Comparison of ENCODE assay signal across 25 cellular contexts in genomic region chr19:35429698-35430097, GRCh38. TPM values are rescaled to one million over a fixed set of nuclear protein-coding genes. Genes with fewer than 3 reads are reported as not detected.
DNase-seq lines count a peak whose midpoint lies in the region; ATAC-seq, FAIRE-seq and TF ChIP-seq lines count a peak whose summit lies in the region.
"Had no signal": no experiment of that assay in that cellular context is flagged by ENCODE, and none has a peak within 500 bp of the region (broad histone marks: within the 10 kb centered on the region; RNA-seq: fewer than 3 reads in every experiment).

No MANE protein-coding gene starts in this region.

- H3K79me2 ChIP-seq in H1 (ENCODE audit: control insufficient read depth in 1 of 2, insufficient read depth in 2 of 2, low read length in 2 of 2), result no peaks in the 10 kb centered on the region
- H3K79me2 ChIP-seq in trophoblast cell (ENCODE audit: control insufficient read depth, insufficient read depth, low read length, poor library complexity), result no peaks in the 10 kb centered on the region

- CTCF ChIA-PET in H1 (lab: Charles Lee; ENCODE audit: partially characterized antibody) (interaction anchor here (0.6 to 1.6 kb wide), 4 partner anchors 9 to 604 kb away, joined by 3 to 4 read pairs (median 3); no protein-coding TSS in a partner anchor), A673 (lab: Charles Lee) (no interaction called here)

- no peak overlapping the region for H2BK15ac ChIP-seq in H1 (ENCODE audit: low read length)

- 85 to 100% methylated on average over 1 to 9 of the region's 13 CpGs for WGBS in H1 (ENCODE audit: extremely low coverage in 1 of 2, insufficient coverage in 1 of 2, insufficient read length in 1 of 2, insufficient replicate concordance in 2 of 2, low coverage in 1 of 2, low lambda C conversion rate in 2 of 2, missing lambda C conversion rate in 1 of 2), 2 experiments
- 100% methylated on average over 1 of the region's 13 CpGs for WGBS in trophoblast cell (ENCODE audit: extremely low coverage, insufficient coverage, insufficient read length)

- H3K9me3 ChIP-seq in H1 (ENCODE audit: insufficient read depth in 2 of 2, low read depth in 1 of 2, low read length in 1 of 2) (no peaks in the 10 kb centered on the region), trophoblast cell (ENCODE audit: insufficient read depth, low read depth, low read length) (peaks cover 6% of the 10 kb centered on the region), A673 (ENCODE audit: low read depth, low read length, poor library complexity, severe bottlenecking) (no peaks in the 10 kb centered on the region)
- H3K9me3 ChIP-seq: SJSA1 had no signal

- H2AFZ ChIP-seq in H1 (ENCODE audit: low read length) (no peak overlapping the region), trophoblast cell (ENCODE audit: insufficient read depth, low read length, poor library complexity) (no peak overlapping the region)

- H4K91ac ChIP-seq in H1 (replicated peaks; ENCODE audit: insufficient read length, low read length) (no peak overlapping the region), trophoblast cell (ENCODE audit: low read depth, low read length) (no peak overlapping the region)

- no peak overlapping the region for H3K14ac ChIP-seq in H1 (ENCODE audit: insufficient read length)
- no peak overlapping the region for H3K14ac ChIP-seq in trophoblast cell (ENCODE audit: low read length)

- H3K4me1 ChIP-seq in H1 (replicated peaks in 1 of 4; ENCODE audit: control insufficient read depth in 3 of 4, insufficient read depth in 4 of 4, low read length in 3 of 4) (no peaks in the 10 kb centered on the region), trophoblast cell (ENCODE audit: control insufficient read depth in 1 of 2, insufficient read depth in 2 of 2, low read length in 2 of 2) (no peaks in the 10 kb centered on the region), A673 (ENCODE audit: insufficient read depth, low read length, poor library complexity, severe bottlenecking) (no peaks in the 10 kb centered on the region)
- H3K4me1 ChIP-seq: SJSA1 had no signal

- H3K18ac ChIP-seq in H1 (ENCODE audit: extremely low read depth, low read length) (no peak overlapping the region), trophoblast cell (ENCODE audit: low read length) (no peak overlapping the region)

- no peak for TF ChIP-seq POLR2A in H1 (IDR thresholded peaks at IDR 0.05; ENCODE audit: control extremely low read depth in 1 of 2, low read depth in 2 of 2, low read length in 2 of 2)
- no peak for TF ChIP-seq POLR2A in GM18505 (IDR thresholded peaks at IDR 0.05; ENCODE audit: borderline replicate concordance, extremely low read depth, insufficient read depth, insufficient read length)

- H3K4ac ChIP-seq in H1 (replicated peaks; ENCODE audit: insufficient read length, low read depth, low read length), result no peak overlapping the region
- no peak overlapping the region for H3K4ac ChIP-seq in trophoblast cell (ENCODE audit: low read depth, low read length)

- H3K36me3 ChIP-seq in H1 (ENCODE audit: control insufficient read depth in 2 of 4, insufficient read depth in 4 of 4, low read length in 3 of 4), result no peaks in the 10 kb centered on the region
- H3K36me3 ChIP-seq in trophoblast cell (ENCODE audit: control insufficient read depth in 1 of 2, insufficient read depth in 2 of 2, low read length in 2 of 2), result no peaks in the 10 kb centered on the region
- no peaks in the 10 kb centered on the region for H3K36me3 ChIP-seq in A673 (ENCODE audit: insufficient read depth, low read length, poor library complexity, severe bottlenecking)
- H3K36me3 ChIP-seq: SJSA1 had no signal

- H3K79me1 ChIP-seq in H1 (ENCODE audit: low read depth, low read length) (no peaks in the 10 kb centered on the region), trophoblast cell (ENCODE audit: low read length) (no peaks in the 10 kb centered on the region)

- H4K5ac ChIP-seq in H1 (ENCODE audit: insufficient read length, low read depth, low read length), result no peak overlapping the region

- H2BK12ac ChIP-seq in H1 (ENCODE audit: low read depth, low read length), result no peak overlapping the region
- H2BK12ac ChIP-seq in trophoblast cell (ENCODE audit: low read length), result no peak overlapping the region

- no peak overlapping the region for H2BK20ac ChIP-seq in H1 (ENCODE audit: low read length)

- H4K12ac ChIP-seq in trophoblast cell (ENCODE audit: low read depth, low read length), result no peak overlapping the region

- ATAC-seq in GM18505 (IDR thresholded peaks at IDR 0.05; ENCODE audit: unreplicated experiment) (no peak), HG02973 (IDR thresholded peaks at IDR 0.05; ENCODE audit: unreplicated experiment) (no peak)
- ATAC-seq: HepG2, Panc1 had no signal

- no peak overlapping the region for H2AK5ac ChIP-seq in H1 (ENCODE audit: low read depth, low read length)
- H2AK5ac ChIP-seq in trophoblast cell (ENCODE audit: low read length), result no peak overlapping the region

- TF ChIP-seq RAD21 in Ishikawa (IDR thresholded peaks at IDR 0.05; ENCODE audit: low read depth) (no peak), H1 (IDR thresholded peaks at IDR 0.05 in 1 of 2, conservative IDR thresholded peaks at IDR 0.05 in 1 of 2; ENCODE audit: low read depth in 2 of 2, low read length in 2 of 2) (no peak)

- no peak overlapping the region for H3K27ac ChIP-seq in H1 (ENCODE audit: low read depth, low read length)
- no peak overlapping the region for H3K27ac ChIP-seq in trophoblast cell (ENCODE audit: low read depth, low read length)
- H3K27ac ChIP-seq in A673 (ENCODE audit: low read depth, low read length, poor library complexity, severe bottlenecking), result no peak overlapping the region
- H3K27ac ChIP-seq: HL-60, SJSA1 had no signal

- no peak for TF ChIP-seq CTCF in H1 (IDR thresholded peaks at IDR 0.05; ENCODE audit: control extremely low read depth in 1 of 3, insufficient read depth in 1 of 3, low read depth in 1 of 3, low read length in 3 of 3)
- no peak for TF ChIP-seq CTCF in A673 (conservative IDR thresholded peaks at IDR 0.05; ENCODE audit: low read depth, low read length)

- H4K20me1 ChIP-seq in H1 (replicated peaks in 1 of 2; ENCODE audit: control insufficient read depth in 1 of 2, insufficient read depth in 2 of 2, low read length in 2 of 2), result no peaks in the 10 kb centered on the region

- H3K9ac ChIP-seq in H1 (replicated peaks in 1 of 4; ENCODE audit: extremely low read depth in 1 of 4, low read depth in 3 of 4, low read length in 3 of 4) (no peak overlapping the region), trophoblast cell (ENCODE audit: low read length) (no peak overlapping the region)

- intact Hi-C loops in A673 (cut with micrococcal nuclease; ENCODE audit: unreplicated experiment), result no loop called here

- no peaks in the 10 kb centered on the region for H3K27me3 ChIP-seq in H1 (replicated peaks in 1 of 4; ENCODE audit: control insufficient read depth in 3 of 4, extremely low read depth in 1 of 4, insufficient read depth in 3 of 4, low read length in 3 of 4)
- no peaks in the 10 kb centered on the region for H3K27me3 ChIP-seq in trophoblast cell (ENCODE audit: insufficient read depth, low read length)
- no peaks in the 10 kb centered on the region for H3K27me3 ChIP-seq in A673 (replicated peaks; ENCODE audit: insufficient read depth, low read depth, low read length, poor library complexity)
- H3K27me3 ChIP-seq: SJSA1 had no signal

- POLR2A ChIA-PET in H1 (lab: Charles Lee; ENCODE audit: partially characterized antibody), result interaction anchor here (1.0 kb wide), 1 partner anchor 108 kb away, joined by 3 read pairs; no protein-coding TSS in a partner anchor
- POLR2A ChIA-PET in A673 (lab: Charles Lee; ENCODE audit: low non-redundant PET), result no interaction called here

- no peak for FAIRE-seq in H1 (lab: Jason Lieb, UNC)
- FAIRE-seq: GM19239, HepG2 had no signal

- H3K4me2 ChIP-seq in H1 (ENCODE audit: insufficient read depth in 1 of 2, low read depth in 2 of 2, low read length in 2 of 2) (no peak overlapping the region), trophoblast cell (ENCODE audit: low read length) (no peak overlapping the region)

- no peak for DNase-seq in H1 (ENCODE audit: low read depth in 1 of 2, low spot score in 2 of 2)
- peak in 1 of 2 donors; percentile 15 for DNase-seq in trophoblast cell
- no peak for DNase-seq in activated CD4-positive, alpha-beta T cell treated with anti-CD3 and anti-CD28 coated beads, Interleukin-2, amount 50 U/mL, for 4 hours
- no peak for DNase-seq in A673 (ENCODE audit: low spot score)
- DNase-seq: CD8-positive, alpha-beta memory T cell; GDM1; H7; KG1; NCI-H1092; NCI-H1436; NCI-H187 treated with DMSO at 0.1 percent for 48 hours; NCI-H748 treated with DMSO at 0.1 percent for 48 hours; T-helper 1 cell had no signal

- H3K56ac ChIP-seq in H1 (replicated peaks; ENCODE audit: insufficient read length, low read depth, low read length), result no peak overlapping the region

- H2BK120ac ChIP-seq in H1 (replicated peaks; ENCODE audit: low read depth, low read length), result no peak overlapping the region
- no peak overlapping the region for H2BK120ac ChIP-seq in trophoblast cell (ENCODE audit: insufficient read depth, low read length, poor library complexity)

- H4K8ac ChIP-seq in H1 (ENCODE audit: extremely low read depth, insufficient read depth, low read length) (peak overlapping the region; percentile 51; the same call in 1 of the 2 replicates), trophoblast cell (ENCODE audit: low read depth, low read length) (no peak overlapping the region)

- H3K23ac ChIP-seq in H1 (ENCODE audit: insufficient read length) (no peak overlapping the region), trophoblast cell (ENCODE audit: low read length) (peak overlapping the region; percentile 40)

- BruUV-seq in A673 (replicated peaks; lab: Mats Ljungman, UMichigan), result no TSS peak

- no peak for TF ChIP-seq EP300 in Ishikawa (IDR thresholded peaks at IDR 0.05; ENCODE audit: borderline replicate concordance)
- TF ChIP-seq EP300 in H1 (IDR thresholded peaks at IDR 0.05; ENCODE audit: borderline replicate concordance in 1 of 2, low read depth in 2 of 2, low read length in 2 of 2), result no peak

- H2BK5ac ChIP-seq in H1 (ENCODE audit: low read depth, low read length) (no peak overlapping the region), trophoblast cell (ENCODE audit: low read depth, low read length, poor library complexity) (no peak overlapping the region)

- H3K4me3 ChIP-seq in H1 (ENCODE audit: extremely low read depth in 1 of 4, insufficient read depth in 2 of 4, low read depth in 3 of 4, low read length in 4 of 4), result no peak overlapping the region
- H3K4me3 ChIP-seq in trophoblast cell (ENCODE audit: low read depth, low read length), result no peak overlapping the region
- no peak overlapping the region for H3K4me3 ChIP-seq in A673 (ENCODE audit: low read depth, low read length, poor library complexity, severe bottlenecking)
- H3K4me3 ChIP-seq: SJSA1 had no signal

- H3K23me2 ChIP-seq in H1 (ENCODE audit: low read depth, low read length), result no peaks in the 10 kb centered on the region

RNA-seq across cellular contexts. Expression of gene FFAR2, which starts 18.4 kb away (rescaled TPM):
- total RNA-seq in H1 (2021; fragmentation: NEBNext Ultra II Directional; extraction: Animal tissue kit (Norgen Biotek cat#: 25700)), result not detected in 2 replicates
- not detected in 2 replicates for polyA plus RNA-seq in H1 (2011; rRNA removed)
- 0.05 TPM for polyA plus RNA-seq in H1 (2011; cell fraction: cytosol; rRNA removed)
- not detected for polyA plus RNA-seq in H1 (2011; cell fraction: nucleus; rRNA removed)
- not detected in 4 replicates for polyA plus RNA-seq in H1 (2012, experiment 1 of 2)
- not detected for polyA plus RNA-seq in H1 (2012, experiment 2 of 2)
- not detected for polyA plus RNA-seq in H1 (2013, experiment 1 of 2)
- not detected for polyA plus RNA-seq in H1 (2013, experiment 2 of 2)
- not detected in 2 replicates for polyA minus RNA-seq in H1 (2011; rRNA and poly(A)+ RNA removed)
- not detected for polyA minus RNA-seq in H1 (2011; cell fraction: cytosol; rRNA and poly(A)+ RNA removed)
- not detected for polyA minus RNA-seq in H1 (2011; cell fraction: nucleus; rRNA and poly(A)+ RNA removed)
- polyA plus RNA-seq in trophoblast cell (2013), result not detected in 2 replicates
- not detected in 2 replicates for total RNA-seq in A673 (2021)
- total RNA-seq: CD8-positive, alpha-beta memory T cell; Daoy; H7; HepG2; NCI-H460; SJSA1 had no signal
- polyA plus RNA-seq: BJ; CD8-positive, alpha-beta memory T cell had no signal

RNA-seq across cellular contexts. Expression of gene GPR42, which starts 58.8 kb away (rescaled TPM):
- total RNA-seq in H1 (2021; fragmentation: NEBNext Ultra II Directional; extraction: Animal tissue kit (Norgen Biotek cat#: 25700)), result not detected in 2 replicates
- polyA plus RNA-seq in H1 (2011; rRNA removed), result not detected in 2 replicates
- not detected for polyA plus RNA-seq in H1 (2011; cell fraction: cytosol; rRNA removed)
- not detected for polyA plus RNA-seq in H1 (2011; cell fraction: nucleus; rRNA removed)
- not detected in 4 replicates for polyA plus RNA-seq in H1 (2012, experiment 1 of 2)
- polyA plus RNA-seq in H1 (2012, experiment 2 of 2), result not detected
- not detected for polyA plus RNA-seq in H1 (2013, experiment 1 of 2)
- not detected for polyA plus RNA-seq in H1 (2013, experiment 2 of 2)
- not detected in 2 replicates for polyA minus RNA-seq in H1 (2011; rRNA and poly(A)+ RNA removed)
- not detected for polyA minus RNA-seq in H1 (2011; cell fraction: cytosol; rRNA and poly(A)+ RNA removed)
- polyA minus RNA-seq in H1 (2011; cell fraction: nucleus; rRNA and poly(A)+ RNA removed), result not detected
- polyA plus RNA-seq in trophoblast cell (2013), result not detected in 2 replicates
- total RNA-seq in A673 (2021), result not detected in 2 replicates
- total RNA-seq: CD8-positive, alpha-beta memory T cell; Daoy; H7; HepG2; HT-29; NCI-H460; SJSA1 had no signal
- polyA plus RNA-seq: BJ; CD8-positive, alpha-beta memory T cell; HepG2 had no signal
